ENCODE assay signal across 13 cellular contexts in the genomic region with DNA sequence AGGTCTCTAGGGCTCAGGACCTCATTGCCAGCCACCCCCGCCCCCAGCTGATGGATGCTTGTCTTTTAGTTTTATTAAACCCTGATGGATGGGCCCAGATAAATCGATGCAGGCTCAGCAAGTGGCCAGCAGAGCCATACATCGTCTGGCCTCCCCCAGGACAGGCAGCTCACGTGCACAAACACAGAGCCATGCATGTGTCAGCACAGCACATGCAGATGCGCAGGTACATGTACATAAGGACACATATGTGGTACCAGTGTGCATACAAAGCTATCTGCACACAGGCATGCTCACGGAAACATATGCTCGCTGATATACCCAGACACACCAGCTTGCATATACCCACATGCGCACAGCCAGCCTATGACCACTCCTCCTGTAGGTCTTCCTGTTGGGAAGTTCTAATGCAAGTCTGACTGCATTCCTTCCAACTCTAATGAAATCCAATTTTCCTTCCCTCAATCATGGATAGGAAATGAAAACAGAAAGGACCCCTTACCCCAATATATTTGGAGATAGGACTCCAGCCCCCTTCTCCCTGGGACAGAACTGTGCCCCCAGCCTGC. TPM values are rescaled to one million over a fixed set of nuclear protein-coding genes. Genes with fewer than 3 reads are reported as not detected.
DNase-seq lines count a peak whose midpoint lies in the region; ATAC-seq and TF ChIP-seq lines count a peak whose summit lies in the region.
"Had no signal": no experiment of that assay in that cellular context is flagged by ENCODE, and none has a peak within 500 bp of the region (broad histone marks: within the 10 kb centered on the region; RNA-seq: fewer than 3 reads in every experiment).

No MANE protein-coding gene starts in this region.

- H3K36me3 Mint-ChIP-seq in CD4-positive, alpha-beta memory T cell: no peaks in the 10 kb centered on the region

- DNase-seq in cardiac fibroblast (ENCODE audit: low read depth in 2 of 2) (no peak), left lung (no peak), thoracic aorta (ENCODE audit: low spot score) (no peak), H4 (ENCODE audit: low spot score) (no peak), iPS-NIHi7 (ENCODE audit: extremely low spot score) (no peak)
- no peak for DNase-seq in CD4-positive, alpha-beta memory T cell
- no peak for DNase-seq in activated CD8-positive, alpha-beta memory T cell treated with anti-CD3 and anti-CD28 coated beads for 24 hours
- DNase-seq: effector memory CD4-positive, alpha-beta T cell; islet precursor cell; NCI-H2081 had no signal

- peaks cover 29 to 76% (median 43%) of the 10 kb centered on the region in 4 donors for H3K4me1 Mint-ChIP-seq in CD4-positive, alpha-beta memory T cell

- POLR2A ChIA-PET in CD4-positive, alpha-beta memory T cell (lab: Charles Lee; ENCODE audit: partially characterized antibody): no interaction called here

- no peak overlapping the region for H3K4me3 Mint-ChIP-seq in CD4-positive, alpha-beta memory T cell
- H3K4me3 Mint-ChIP-seq: activated T-helper 1 cell treated with anti-CD3 and anti-CD28 coated beads, Interleukin-12 subunit alpha, Interleukin-12 subunit beta, Interleukin-2, Interleukin-4 antibody, amounts not matched to agents 30 ng/mL and 10 ng/mL and 1 ng/mL, durations not matched to agents 14 hours and 24 hours and 36 hours had no signal

- no peak overlapping the region for H3K27ac Mint-ChIP-seq in CD4-positive, alpha-beta memory T cell
- H3K27ac Mint-ChIP-seq: activated T-helper 1 cell treated with anti-CD3 and anti-CD28 coated beads, Interleukin-12 subunit alpha, Interleukin-12 subunit beta, Interleukin-2, Interleukin-4 antibody, amounts not matched to agents 30 ng/mL and 10 ng/mL and 1 ng/mL, durations not matched to agents 14 hours and 24 hours and 36 hours had no signal

- H3K4me3 ChIP-seq in HUES48 (ENCODE audit: low read depth, low read length): peak overlapping the region; percentile 62; the same call in 1 of the 2 replicates
- peak overlapping the region; percentile 54 to 55 for H3K4me3 ChIP-seq in cardiac fibroblast (replicated peaks in 1 of 2; ENCODE audit: low read depth in 2 of 2, low read length in 2 of 2)
- peak overlapping the region; percentile 31 to 34 for H3K4me3 ChIP-seq in left lung
- H3K4me3 ChIP-seq in thoracic aorta: peak overlapping the region; percentile 61
- H3K4me3 ChIP-seq in CD4-positive, alpha-beta memory T cell (ENCODE audit: low read length in 2 of 2): no peak overlapping the region

- H3K9ac ChIP-seq in HUES48 (ENCODE audit: low read depth, low read length): no peak overlapping the region

- H3K9me3 Mint-ChIP-seq in CD4-positive, alpha-beta memory T cell: no peaks in the 10 kb centered on the region
- H3K9me3 Mint-ChIP-seq: activated T-helper 1 cell treated with anti-CD3 and anti-CD28 coated beads, Interleukin-12 subunit alpha, Interleukin-12 subunit beta, Interleukin-2, Interleukin-4 antibody, amounts not matched to agents 30 ng/mL and 10 ng/mL and 1 ng/mL, durations not matched to agents 14 hours and 24 hours and 36 hours had no signal

- H3K9me3 ChIP-seq in HUES48 (ENCODE audit: control insufficient read depth, insufficient read depth, low read length) (no peaks in the 10 kb centered on the region), left lung (no peaks in the 10 kb centered on the region), thoracic aorta (no peaks in the 10 kb centered on the region)
- no peaks in the 10 kb centered on the region for H3K9me3 ChIP-seq in CD4-positive, alpha-beta memory T cell (ENCODE audit: control insufficient read depth in 1 of 2, low read length in 2 of 2)

- CTCF ChIA-PET in CD4-positive, alpha-beta memory T cell (lab: Charles Lee; ENCODE audit: partially characterized antibody): no interaction called here

- H3K27me3 Mint-ChIP-seq in CD4-positive, alpha-beta memory T cell: peaks cover 21 to 25% of the 10 kb centered on the region in 2 donors

- intact Hi-C loops in left lung (cut with DNase I): no loop called here
- intact Hi-C loops in CD4-positive, alpha-beta memory T cell (cut with micrococcal nuclease): no loop called here

- H3K27me3 ChIP-seq in HUES48 (ENCODE audit: control insufficient read depth, insufficient read depth, low read length): no peaks in the 10 kb centered on the region
- peaks cover 17 to 50% of the 10 kb centered on the region in 2 donors for H3K27me3 ChIP-seq in left lung
- H3K27me3 ChIP-seq in thoracic aorta (replicated peaks; ENCODE audit: insufficient read depth): no peaks in the 10 kb centered on the region
- H3K27me3 ChIP-seq in CD4-positive, alpha-beta memory T cell (ENCODE audit: insufficient read depth, low read length): peaks cover 5% of the 10 kb centered on the region

- no peak overlapping the region for H3K27ac ChIP-seq in HUES48 (ENCODE audit: low read depth, low read length)
- H3K27ac ChIP-seq in left lung: peak overlapping the region in 1 of 2 donors; percentile 84
- peak overlapping the region; percentile 61 to 92 for H3K27ac ChIP-seq in thoracic aorta
- H3K27ac ChIP-seq in CD4-positive, alpha-beta memory T cell (ENCODE audit: low read depth, low read length): no peak overlapping the region
- H3K27ac ChIP-seq: VCaP had no signal

- ATAC-seq in left lung: no peak
- no peak for ATAC-seq in thoracic aorta (ENCODE audit: insufficient number of reproducible peaks, low FRiP score, low read depth)

- H3K4me1 ChIP-seq in HUES48 (ENCODE audit: control insufficient read depth, insufficient read depth, low read length) (peaks cover 35% of the 10 kb centered on the region), left lung (peaks cover 13 to 17% of the 10 kb centered on the region in 2 donors), thoracic aorta (ENCODE audit: control insufficient read depth in 1 of 2, low read depth in 2 of 2) (peaks cover 22 to 70% of the 10 kb centered on the region in 2 donors)
- H3K4me1 ChIP-seq in CD4-positive, alpha-beta memory T cell (ENCODE audit: insufficient read depth, low read length): peaks cover 40% of the 10 kb centered on the region

- H3K36me3 ChIP-seq in HUES48 (ENCODE audit: control insufficient read depth, insufficient read depth, low read length) (peaks cover 8% of the 10 kb centered on the region; the same call in 1 of the 2 replicates), left lung (no peaks in the 10 kb centered on the region), thoracic aorta (peaks cover 13% of the 10 kb centered on the region)
- H3K36me3 ChIP-seq in CD4-positive, alpha-beta memory T cell (ENCODE audit: insufficient read depth, low read length): no peaks in the 10 kb centered on the region

- no peak for TF ChIP-seq CTCF in cardiac fibroblast (IDR thresholded peaks at IDR 0.05; ENCODE audit: low read depth, low read length)
- no peak for TF ChIP-seq CTCF in left lung (IDR thresholded peaks at IDR 0.05)
- TF ChIP-seq CTCF in thoracic aorta (IDR thresholded peaks at IDR 0.05): no peak

RNA-seq across cellular contexts. Expression of a gene that starts 0.9 kb away (rescaled TPM):
- total RNA-seq in left lung (100 to 1,000 TPM in 1 of 2 donors, 10 to 100 TPM in 1; 64.8 to 116 TPM), thoracic aorta (100 to 1,000 TPM; 183 to 323 TPM)
- not detected for total RNA-seq in CD4-positive, alpha-beta memory T cell
- polyA plus RNA-seq in CD4-positive, alpha-beta memory T cell: not detected
- total RNA-seq in H4 (2014; rRNA removed; shearing (Covaris generic)): 9.2 and 12.2 TPM in 2 replicates
- total RNA-seq: activated T-helper 1 cell treated with anti-CD3 and anti-CD28 coated beads, Interleukin-12 subunit alpha, Interleukin-12 subunit beta, Interleukin-2, Interleukin-4 antibody, amounts not matched to agents 30 ng/mL and 10 ng/mL and 1 ng/mL, durations not matched to agents 14 hours and 24 hours and 36 hours had no signal

RNA-seq across cellular contexts. Expression of a gene that starts 58.2 kb away (rescaled TPM):
- total RNA-seq in left lung: 10 to 100 TPM; 70.3 to 75.8 TPM
- total RNA-seq in thoracic aorta: 10 to 100 TPM; 69.2 to 99.5 TPM
- total RNA-seq in CD4-positive, alpha-beta memory T cell: 10 to 100 TPM; 39.1 to 41.7 TPM
- polyA plus RNA-seq in CD4-positive, alpha-beta memory T cell: 100 to 1,000 TPM in 1 of 2 donors, 10 to 100 TPM in 1; 84.7 to 124 TPM
- 94.3 and 94.6 TPM in 2 replicates for total RNA-seq in H4 (2014; rRNA removed; shearing (Covaris generic))

Comparison
In these comparisons a context has a peak if more than half of its experiments do, and no peak if none do; other contexts are left out.
1. H3K27ac ChIP-seq: peak in thoracic aorta (2 of 2); none in HUES48 (single experiment) and CD4-positive, alpha-beta memory T cell (single experiment).
2. H3K4me3 ChIP-seq: peak in HUES48 (single experiment), cardiac fibroblast (2 of 2), left lung (2 of 2) and thoracic aorta (single experiment); none in CD4-positive, alpha-beta memory T cell (0 of 2).